In the genomic region with DNA sequence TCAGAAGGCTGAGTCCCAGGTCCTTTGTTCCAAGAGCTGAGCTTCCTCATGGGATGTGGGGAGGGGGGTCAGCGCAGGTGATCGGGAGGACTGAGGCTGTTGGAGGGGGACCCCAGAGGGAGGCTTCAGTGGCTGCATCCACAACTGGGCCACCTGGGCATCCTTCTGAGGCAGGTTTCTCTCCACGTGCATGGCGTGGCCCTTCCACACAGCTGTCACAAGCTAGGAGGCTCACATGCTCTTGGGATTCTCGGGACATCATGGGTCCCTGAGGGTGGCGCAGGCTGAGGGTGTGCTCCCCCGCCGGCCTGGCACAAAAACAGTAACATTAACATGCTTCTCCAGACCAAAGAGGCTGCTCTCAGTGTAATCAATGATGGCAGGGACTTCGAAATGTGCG, we compare ENCODE assay signal across 3 cellular contexts.
"Had no signal": no experiment of that assay in that cellular context is flagged by ENCODE, and none has a peak within 500 bp of the region (broad histone marks: within the 10 kb centered on the region; RNA-seq: fewer than 3 reads in every experiment).

No MANE protein-coding gene starts in this region.

- ATAC-seq: GM12878 had no signal

- H3K4me3 ChIP-seq: GM12878 had no signal

- DNase-seq: GDM1, GF-D8 had no signal
